In the genomic region with DNA sequence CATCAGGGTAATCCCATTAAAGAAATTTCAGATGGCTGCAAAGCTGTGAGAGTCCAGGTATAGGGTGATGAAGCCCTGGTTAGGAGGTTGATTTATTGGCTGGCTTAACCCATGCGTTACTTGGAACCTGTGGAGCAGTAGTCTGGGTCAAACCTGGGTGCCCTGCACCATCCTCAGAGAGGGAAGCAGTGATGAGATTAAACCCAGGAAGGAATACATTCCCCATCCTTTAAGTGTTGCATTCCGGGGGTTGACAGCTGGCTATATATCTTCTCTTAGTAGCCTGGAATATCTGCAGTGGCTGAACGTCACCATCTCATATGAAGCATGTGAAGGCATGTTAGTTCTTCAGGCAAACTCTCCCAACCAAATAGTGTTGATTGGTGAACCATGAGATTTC, we compare ENCODE assay signal across 20 cellular contexts.
"Had no signal": no experiment of that assay in that cellular context is flagged by ENCODE, and none has a peak within 500 bp of the region (broad histone marks: within the 10 kb centered on the region; RNA-seq: fewer than 3 reads in every experiment).

No MANE protein-coding gene starts in this region.

- H3K36me3 ChIP-seq: esophagus squamous epithelium, gastroesophageal sphincter, left ventricle myocardium inferior, lower lobe of right lung, neutrophil, sigmoid colon, stomach, thoracic aorta, transverse colon had no signal

- H3K9me3 ChIP-seq: esophagus squamous epithelium, gastroesophageal sphincter, left ventricle myocardium inferior, lower lobe of right lung, neutrophil, sigmoid colon, stomach, thoracic aorta, transverse colon had no signal

- H3K4me1 ChIP-seq: gastroesophageal sphincter had no signal

- DNase-seq: dermis blood vessel endothelial cell; esophagus squamous epithelium; foreskin fibroblast; glutamatergic neuron; left ventricle myocardium inferior; lower lobe of right lung; mesendoderm; naive thymus-derived CD4-positive, alpha-beta T cell; posterior cingulate gyrus; sigmoid colon; stimulated activated CD4-positive, alpha-beta T cell treated with anti-CD3 and anti-CD28 coated beads, Interleukin-2, amount 100 ng/mL, for 24 hours; stimulated activated CD4-positive, alpha-beta T cell treated with anti-CD3 and anti-CD28 coated beads, Interleukin-4, amount 100 ng/mL, for 4 hours; stimulated activated naive CD4-positive, alpha-beta T cell; stomach; substantia nigra; transverse colon had no signal

- ATAC-seq: gastroesophageal sphincter; lower lobe of right lung; naive thymus-derived CD4-positive, alpha-beta T cell had no signal

- H3K4me3 ChIP-seq: esophagus squamous epithelium, gastroesophageal sphincter, left ventricle myocardium inferior, lower lobe of right lung, sigmoid colon, skin epidermis, stomach, thoracic aorta, transverse colon had no signal

- H3K27me3 ChIP-seq: esophagus squamous epithelium, gastroesophageal sphincter, neutrophil, sigmoid colon, stomach, transverse colon had no signal

- H3K27ac ChIP-seq: esophagus squamous epithelium, gastroesophageal sphincter, left ventricle myocardium inferior, lower lobe of right lung, neutrophil, sigmoid colon, skin epidermis, stomach, thoracic aorta had no signal
